Comparison of ENCODE assay signal across 27 cellular contexts in the genomic region with DNA sequence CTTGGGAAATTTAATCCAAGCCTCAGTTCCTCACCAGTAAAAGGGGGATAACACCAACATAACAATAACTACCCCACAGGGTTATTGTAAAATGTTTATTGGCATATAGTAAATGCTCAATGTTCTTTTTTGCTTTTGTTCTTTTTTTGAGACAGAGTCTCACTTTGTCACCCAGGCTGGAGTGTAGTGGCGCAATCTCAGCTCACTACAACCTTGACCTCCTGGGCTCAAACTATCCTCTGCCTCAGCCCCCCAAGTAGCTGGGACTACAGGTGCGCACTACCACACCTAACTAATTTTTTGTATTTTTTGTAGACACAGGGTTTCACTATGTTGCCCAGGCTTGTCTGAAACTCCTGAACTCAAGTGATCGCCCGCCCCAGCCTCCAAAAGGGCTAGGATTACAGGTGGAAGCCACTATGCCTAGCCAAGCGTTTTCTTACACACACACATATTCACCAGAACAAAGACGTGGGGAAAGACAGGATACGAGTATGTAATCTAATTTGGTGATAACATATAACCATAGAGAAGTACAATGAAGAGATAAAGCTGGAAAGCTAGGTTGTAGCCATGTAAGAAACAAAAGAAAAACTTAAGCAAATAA.
"Had no signal": no experiment of that assay in that cellular context is flagged by ENCODE, and none has a peak within 500 bp of the region (broad histone marks: within the 10 kb centered on the region; RNA-seq: fewer than 3 reads in every experiment).

No MANE protein-coding gene starts in this region.

- H3K4me3 ChIP-seq: cardiac muscle cell, SJSA1 had no signal

- H3K4me2 ChIP-seq: KMS-11 had no signal

- H3K27ac ChIP-seq: brain microvascular endothelial cell, cardiac muscle cell, KMS-11, VCaP had no signal

- H3K27me3 ChIP-seq: brain microvascular endothelial cell, cardiac muscle cell, SJSA1 had no signal

- ATAC-seq: activated CD4-positive, alpha-beta T cell treated with anti-CD3 and anti-CD28 coated beads for 36 hours; activated T-cell treated with anti-CD3 and anti-CD28 coated beads, Interleukin-2, amount 50 U/mL, for 72 hours; Right ventricle myocardium inferior; SK-N-SH treated with all-trans-retinoic acid at 6 μM for 48 hours had no signal

- H3K27me3 Mint-ChIP-seq: activated CD4-positive, alpha-beta memory T cell treated with anti-CD3 and anti-CD28 coated beads, Interleukin-2, amount 10 ng/mL, durations not matched to agents 7 days and 5 days; activated CD4-positive, alpha-beta T cell treated with anti-CD3 and anti-CD28 coated beads for 36 hours; activated naive CD4-positive, alpha-beta T cell treated with anti-CD3 and anti-CD28 coated beads, Interleukin-2, amount 10 ng/mL, durations not matched to agents 7 days and 5 days; activated naive CD8-positive, alpha-beta T cell treated with anti-CD3 and anti-CD28 coated beads for 36 hours had no signal

- DNase-seq: activated CD4-positive, alpha-beta memory T cell treated with anti-CD3 and anti-CD28 coated beads, Interleukin-2, amount 10 ng/mL, durations not matched to agents 7 days and 5 days; activated CD4-positive, alpha-beta T cell treated with anti-CD3 and anti-CD28 coated beads for 36 hours; activated CD4-positive, alpha-beta T cell treated with anti-CD3 and anti-CD28 coated beads, Interleukin-2, amount 50 U/mL, for 1 hour; activated gamma-delta T cell treated with Interleukin-2 at 50 U/mL for 16 hours; activated naive CD4-positive, alpha-beta T cell treated with anti-CD3 and anti-CD28 coated beads, Interleukin-2, amount 10 ng/mL, durations not matched to agents 7 days and 5 days; activated naive CD8-positive, alpha-beta T cell treated with anti-CD3 and anti-CD28 coated beads for 36 hours; activated T-cell treated with anti-CD3 and anti-CD28 coated beads, Interleukin-2, amount 50 U/mL, for 72 hours; brain microvascular endothelial cell; cerebellar nuclear complex; NCI-H1092; NCI-H1417; NCI-H1930; NCI-H2107; NCI-H510A treated with DMSO at 0.1 percent for 48 hours; NCI-H69; NK-92 treated with Interleukin-12 subunit alpha and Interleukin-12 subunit beta, amount 100 ng/mL, for 24 hours; OCI-M1; RPMI8226; SW 1271; T-helper 9 cell had no signal

- H3K9me3 ChIP-seq: SJSA1 had no signal

- H3K27ac Mint-ChIP-seq: activated CD4-positive, alpha-beta memory T cell treated with anti-CD3 and anti-CD28 coated beads, Interleukin-2, amount 10 ng/mL, durations not matched to agents 7 days and 5 days; activated CD4-positive, alpha-beta T cell treated with anti-CD3 and anti-CD28 coated beads for 36 hours; activated naive CD4-positive, alpha-beta T cell treated with anti-CD3 and anti-CD28 coated beads, Interleukin-2, amount 10 ng/mL, durations not matched to agents 7 days and 5 days; activated naive CD8-positive, alpha-beta T cell treated with anti-CD3 and anti-CD28 coated beads for 36 hours; activated T-cell treated with anti-CD3 and anti-CD28 coated beads, Interleukin-2, amount 50 U/mL, for 72 hours; activated T-helper 2 cell treated with anti-CD3 and anti-CD28 coated beads, Interferon-gamma antibody, Interleukin-2, Interleukin-4, amounts not matched to agents 10 μg/mL and 5 μg/mL and 100 μg/mL, durations not matched to agents 14 hours and 24 hours and 36 hours had no signal

- H3K4me3 Mint-ChIP-seq: activated CD4-positive, alpha-beta memory T cell treated with anti-CD3 and anti-CD28 coated beads, Interleukin-2, amount 10 ng/mL, durations not matched to agents 7 days and 5 days; activated CD4-positive, alpha-beta T cell treated with anti-CD3 and anti-CD28 coated beads for 36 hours; activated naive CD4-positive, alpha-beta T cell treated with anti-CD3 and anti-CD28 coated beads, Interleukin-2, amount 10 ng/mL, durations not matched to agents 7 days and 5 days; activated naive CD8-positive, alpha-beta T cell treated with anti-CD3 and anti-CD28 coated beads for 36 hours; activated T-cell treated with anti-CD3 and anti-CD28 coated beads, Interleukin-2, amount 50 U/mL, for 72 hours had no signal

- H3K36me3 ChIP-seq: brain microvascular endothelial cell, cardiac muscle cell had no signal
